9 cellular contexts compared by ENCODE assay signal in genomic region chr17:82754297-82755208, GRCh38. TPM values are rescaled to one million over a fixed set of nuclear protein-coding genes. Genes with fewer than 3 reads are reported as not detected.
DNase-seq lines count a peak whose midpoint lies in the region; ATAC-seq, FAIRE-seq and TF ChIP-seq lines count a peak whose summit lies in the region.
"Had no signal": no experiment of that assay in that cellular context is flagged by ENCODE, and none has a peak within 500 bp of the region (broad histone marks: within the 10 kb centered on the region; RNA-seq: fewer than 3 reads in every experiment).

No MANE protein-coding gene starts in this region.

- TF ChIP-seq POLR2A in esophagus squamous epithelium (IDR thresholded peaks at IDR 0.05) = no peak

- intact Hi-C loops in activated CD4-positive, alpha-beta T cell treated with anti-CD3 and anti-CD28 coated beads for 36 hours (cut with DNase I, micrococcal nuclease) = loop anchor here in 1 of 2 experiments (5.0 kb wide), 1 partner anchor 37 kb away; the partner anchor contains the start of gene FN3KRP
- intact Hi-C loops in esophagus squamous epithelium (cut with DNase I) = loop anchor here (5.0 to 10.0 kb wide), 3 partner anchors 50 to 160 kb away; partner anchors contain the start of gene WDR45B

- peaks cover 0 to 20% (median 0%) of the 10 kb centered on the region in 3 donors for H3K36me3 ChIP-seq in esophagus squamous epithelium

- H3K27me3 Mint-ChIP-seq in activated CD4-positive, alpha-beta T cell treated with anti-CD3 and anti-CD28 coated beads for 36 hours = no peaks in the 10 kb centered on the region
- H3K27me3 Mint-ChIP-seq in osteocyte (ENCODE audit: unreplicated experiment) = no peaks in the 10 kb centered on the region

- TF ChIP-seq CTCF in esophagus squamous epithelium (IDR thresholded peaks at IDR 0.05) = no peak
- TF ChIP-seq CTCF in osteocyte (IDR thresholded peaks at IDR 0.05) = no peak

- CTCF ChIA-PET in activated CD4-positive, alpha-beta T cell treated with anti-CD3 and anti-CD28 coated beads for 36 hours (lab: Charles Lee) = interaction anchor here (0.6 to 1.1 kb wide), 3 partner anchors 56 to 330 kb away, joined by 3 to 4 read pairs (median 3); partner anchors contain the start of gene RAB40B

- no peaks in the 10 kb centered on the region for H3K9me3 Mint-ChIP-seq in activated CD4-positive, alpha-beta T cell treated with anti-CD3 and anti-CD28 coated beads for 36 hours (ENCODE audit: low read depth)
- no peaks in the 10 kb centered on the region for H3K9me3 Mint-ChIP-seq in osteocyte (ENCODE audit: unreplicated experiment)
- no peaks in the 10 kb centered on the region for H3K9me3 Mint-ChIP-seq in stimulated activated effector memory CD8-positive, alpha-beta T cell treated with anti-CD3 and anti-CD28 coated beads, Interleukin-12 subunit alpha, Interleukin-12 subunit beta, amount 100 ng/mL, for 72 hours

- H3K27ac ChIP-seq in esophagus squamous epithelium = peak overlapping the region; percentile 31 to 79 (median 70)

- H3K9me3 ChIP-seq in esophagus squamous epithelium = no peaks in the 10 kb centered on the region

- peak overlapping the region in 3 of 4 donors; percentile 10 to 22 (median 17) for H3K4me3 ChIP-seq in esophagus squamous epithelium

- peaks cover 26% of the 10 kb centered on the region for H3K4me1 Mint-ChIP-seq in activated CD4-positive, alpha-beta T cell treated with anti-CD3 and anti-CD28 coated beads for 36 hours
- H3K4me1 Mint-ChIP-seq in osteocyte (ENCODE audit: unreplicated experiment) = peaks cover 35% of the 10 kb centered on the region
- H3K4me1 Mint-ChIP-seq in stimulated activated effector memory CD8-positive, alpha-beta T cell treated with anti-CD3 and anti-CD28 coated beads, Interleukin-12 subunit alpha, Interleukin-12 subunit beta, amount 100 ng/mL, for 72 hours = peaks cover 30% of the 10 kb centered on the region

- WGBS in esophagus squamous epithelium, 2 donors = 60 to 62% methylated on average over 19 of the region's 19 CpGs

- H3K27ac Mint-ChIP-seq in activated CD4-positive, alpha-beta T cell treated with anti-CD3 and anti-CD28 coated beads for 36 hours = no peak overlapping the region
- H3K27ac Mint-ChIP-seq in osteocyte (ENCODE audit: unreplicated experiment) = peak overlapping the region; percentile 12
- no peak overlapping the region for H3K27ac Mint-ChIP-seq in stimulated activated effector memory CD8-positive, alpha-beta T cell treated with anti-CD3 and anti-CD28 coated beads, Interleukin-12 subunit alpha, Interleukin-12 subunit beta, amount 100 ng/mL, for 72 hours

- DNase-seq in activated CD4-positive, alpha-beta T cell treated with anti-CD3 and anti-CD28 coated beads for 36 hours = peak; percentile 42
- DNase-seq in activated CD4-positive, alpha-beta T cell treated with anti-CD3 and anti-CD28 coated beads, Interleukin-2, amount 50 U/mL, for 48 hours = no peak
- DNase-seq in OCI-M1 (lab: John Stamatoyannopoulos, UW) = peak; percentile 53
- DNase-seq in esophagus squamous epithelium (lab: John Stamatoyannopoulos, UW) = no peak
- DNase-seq in osteocyte (ENCODE audit: extremely low spot score, unreplicated experiment) = no peak
- no peak for DNase-seq in RCC 7860 (ENCODE audit: low spot score)
- DNase-seq in T1000 (lab: John Stamatoyannopoulos, UW) = no peak
- DNase-seq in stimulated activated effector memory CD8-positive, alpha-beta T cell treated with anti-CD3 and anti-CD28 coated beads, Interleukin-12 subunit alpha, Interleukin-12 subunit beta, amount 100 ng/mL, for 72 hours (ENCODE audit: low spot score in 2 of 2) = no peak
- DNase-seq: AML-193 had no signal

- ATAC-seq in activated CD4-positive, alpha-beta T cell treated with anti-CD3 and anti-CD28 coated beads for 36 hours = no peak
- no peak for ATAC-seq in stimulated activated effector memory CD8-positive, alpha-beta T cell treated with anti-CD3 and anti-CD28 coated beads, Interleukin-12 subunit alpha, Interleukin-12 subunit beta, amount 100 ng/mL, for 72 hours

- peaks cover 17% of the 10 kb centered on the region for H3K36me3 Mint-ChIP-seq in activated CD4-positive, alpha-beta T cell treated with anti-CD3 and anti-CD28 coated beads for 36 hours (ENCODE audit: low read depth)
- H3K36me3 Mint-ChIP-seq in osteocyte (ENCODE audit: unreplicated experiment) = no peaks in the 10 kb centered on the region
- peaks cover 40% of the 10 kb centered on the region for H3K36me3 Mint-ChIP-seq in stimulated activated effector memory CD8-positive, alpha-beta T cell treated with anti-CD3 and anti-CD28 coated beads, Interleukin-12 subunit alpha, Interleukin-12 subunit beta, amount 100 ng/mL, for 72 hours

- H3K4me3 Mint-ChIP-seq in activated CD4-positive, alpha-beta T cell treated with anti-CD3 and anti-CD28 coated beads for 36 hours = peak overlapping the region; percentile 40
- H3K4me3 Mint-ChIP-seq in osteocyte (ENCODE audit: unreplicated experiment) = peak overlapping the region; percentile 22
- no peak overlapping the region for H3K4me3 Mint-ChIP-seq in stimulated activated effector memory CD8-positive, alpha-beta T cell treated with anti-CD3 and anti-CD28 coated beads, Interleukin-12 subunit alpha, Interleukin-12 subunit beta, amount 100 ng/mL, for 72 hours

- FAIRE-seq in RCC 7860 (lab: Jason Lieb, UNC) = no peak

- POLR2A ChIA-PET in activated CD4-positive, alpha-beta T cell treated with anti-CD3 and anti-CD28 coated beads for 36 hours (lab: Charles Lee) = no interaction called here

- H3K27me3 ChIP-seq in esophagus squamous epithelium = no peaks in the 10 kb centered on the region

- peaks cover 15 to 45% (median 20%) of the 10 kb centered on the region in 3 donors for H3K4me1 ChIP-seq in esophagus squamous epithelium

RNA-seq across cellular contexts. Expression of gene TBCD, which starts 2.7 kb away (rescaled TPM):
- 10 to 100 TPM; 83.3 to 97.2 TPM for total RNA-seq in activated CD4-positive, alpha-beta T cell treated with anti-CD3 and anti-CD28 coated beads for 36 hours
- total RNA-seq in esophagus squamous epithelium (10 to 100 TPM; 38.8 to 58.3 (median 55.0) TPM), osteocyte (74.0 and 75.7 TPM in 2 replicates)

RNA-seq across cellular contexts. Expression of gene FN3K, which starts 19.1 kb away (rescaled TPM):
- 1 to 10 TPM; 2.1 TPM for total RNA-seq in activated CD4-positive, alpha-beta T cell treated with anti-CD3 and anti-CD28 coated beads for 36 hours
- total RNA-seq in esophagus squamous epithelium = 10 to 100 TPM in 1 of 4 donors, 1 to 10 TPM in 1, under 1 TPM in 1, not detected in 1; 0.44 to 10.2 (median 2.3) TPM
- total RNA-seq in osteocyte = 22.9 and 25.2 TPM in 2 replicates

RNA-seq across cellular contexts. Expression of gene FN3KRP, which starts 38.0 kb away (rescaled TPM):
- total RNA-seq in activated CD4-positive, alpha-beta T cell treated with anti-CD3 and anti-CD28 coated beads for 36 hours = 10 to 100 TPM; 28.3 to 36.3 TPM
- 10 to 100 TPM in 2 of 4 donors, 1 to 10 TPM in 2; 9.1 to 13.5 (median 10.2) TPM for total RNA-seq in esophagus squamous epithelium
- total RNA-seq in osteocyte = 31.7 and 33.0 TPM in 2 replicates

RNA-seq across cellular contexts. Expression of gene RAB40B, which starts 56.1 kb away (rescaled TPM):
- 1 to 10 TPM; 3.2 to 4.1 TPM for total RNA-seq in activated CD4-positive, alpha-beta T cell treated with anti-CD3 and anti-CD28 coated beads for 36 hours
- total RNA-seq in esophagus squamous epithelium (10 to 100 TPM in 2 of 4 donors, 1 to 10 TPM in 2; 3.4 to 20.8 (median 9.8) TPM), osteocyte (13.4 and 14.7 TPM in 2 replicates)

Comparison
In these comparisons a context has a peak if more than half of its experiments do, and no peak if none do; other contexts are left out.
1. DNase-seq: peak in activated CD4-positive, alpha-beta T cell treated with anti-CD3 and anti-CD28 coated beads for 36 hours (single experiment) and OCI-M1 (single experiment); none in activated CD4-positive, alpha-beta T cell treated with anti-CD3 and anti-CD28 coated beads, Interleukin-2, amount 50 U/mL, for 48 hours (0 of 2), esophagus squamous epithelium (single experiment), osteocyte (single experiment), RCC 7860 (single experiment), T1000 (single experiment) and stimulated activated effector memory CD8-positive, alpha-beta T cell treated with anti-CD3 and anti-CD28 coated beads, Interleukin-12 subunit alpha, Interleukin-12 subunit beta, amount 100 ng/mL, for 72 hours (0 of 2).